ENCODE assay signal across 8 cellular contexts in genomic region chr20:50153153-50153499, GRCh38. TPM values are rescaled to one million over a fixed set of nuclear protein-coding genes. Genes with fewer than 3 reads are reported as not detected.
A peak's percentile ranks its signal among the peaks of the same experiment; 100 is the strongest.
DNase-seq lines count a peak whose midpoint lies in the region; ATAC-seq and TF ChIP-seq lines count a peak whose summit lies in the region.

No MANE protein-coding gene starts in this region.

- intact Hi-C loops in MCF 10A (cut with micrococcal nuclease) (loop anchor here (1.0 kb wide), 1 partner anchor 13 kb away; no protein-coding TSS in a partner anchor), mucosa of descending colon (cut with DNase I, micrococcal nuclease) (no loop called here)

- POLR2A ChIA-PET in MCF 10A (lab: Yijun Ruan, JAX) = interaction anchor here (0.5 to 19.2 kb wide), 35 partner anchors 9 to 1533 kb away, joined by 3 to 386 read pairs (median 5); partner anchors contain the start of genes PTPN1 and UBE2V1

- H3K9me3 ChIP-seq in HUES48 (ENCODE audit: control insufficient read depth, insufficient read depth, low read length) (no peaks in the 10 kb centered on the region), mucosa of descending colon (no peaks in the 10 kb centered on the region)

- ATAC-seq in mucosa of descending colon = peak; percentile 4

- peak overlapping the region; percentile 94 for H3K27ac Mint-ChIP-seq in MCF 10A (ENCODE audit: low read depth, unreplicated experiment)

- no peaks in the 10 kb centered on the region for H3K27me3 Mint-ChIP-seq in MCF 10A (ENCODE audit: insufficient read depth, unreplicated experiment)

- TF ChIP-seq CTCF in MCF 10A (IDR thresholded peaks at IDR 0.05; ENCODE audit: unreplicated experiment) (no peak), mucosa of descending colon (IDR thresholded peaks at IDR 0.05) (no peak)

- TSS peak; percentile 34 for BruUV-seq in MCF 10A (replicated peaks; lab: Mats Ljungman, UMichigan)

- CTCF ChIA-PET in MCF 10A (lab: Yijun Ruan, JAX) = interaction anchor here (0.5 to 8.5 kb wide), 29 partner anchors 8 to 1299 kb away, joined by 3 to 408 read pairs (median 5); partner anchors contain the start of gene UBE2V1

- H3K9ac ChIP-seq in HUES48 (ENCODE audit: low read depth, low read length) = peak overlapping the region; percentile 78

- H3K27ac ChIP-seq in HUES48 (ENCODE audit: low read depth, low read length) = peak overlapping the region; percentile 79

- 0 out of 2 replicates have a peak, but pooled peaks cover 3% of the 10 kb centered on the region for H3K27me3 ChIP-seq in HUES48 (ENCODE audit: control insufficient read depth, insufficient read depth, low read length)

- peak overlapping the region; percentile 87 for H3K4me3 Mint-ChIP-seq in MCF 10A (ENCODE audit: unreplicated experiment)

- peaks cover 49% of the 10 kb centered on the region for H3K4me1 Mint-ChIP-seq in MCF 10A (ENCODE audit: insufficient read depth, unreplicated experiment)

- peaks cover 13% of the 10 kb centered on the region for H3K36me3 Mint-ChIP-seq in MCF 10A (ENCODE audit: insufficient read depth, unreplicated experiment)

- peaks cover 24% of the 10 kb centered on the region for H3K4me1 ChIP-seq in HUES48 (ENCODE audit: control insufficient read depth, insufficient read depth, low read length)
- peaks cover 30% of the 10 kb centered on the region for H3K4me1 ChIP-seq in mucosa of descending colon (ENCODE audit: low read depth)

- H3K36me3 ChIP-seq in HUES48 (ENCODE audit: control insufficient read depth, insufficient read depth, low read length) (peaks cover 20% of the 10 kb centered on the region), mucosa of descending colon (ENCODE audit: low read depth) (no peaks in the 10 kb centered on the region)

- H3K4me3 ChIP-seq in GM08714 (ENCODE audit: low read length) = peak overlapping the region; percentile 70
- H3K4me3 ChIP-seq in HUES48 (ENCODE audit: low read depth, low read length) = peak overlapping the region; percentile 72
- peak overlapping the region; percentile 85 for H3K4me3 ChIP-seq in mucosa of descending colon

- H3K9me3 Mint-ChIP-seq in MCF 10A (ENCODE audit: unreplicated experiment) = no peaks in the 10 kb centered on the region

- DNase-seq in MCF 10A (ENCODE audit: unreplicated experiment) (peak; percentile 24), mucosa of descending colon (no peak), inferior parietal cortex (ENCODE audit: extremely low spot score) (no peak), NCI-H2171 (lab: John Stamatoyannopoulos, UW) (no peak), glomerular visceral epithelial cell (ENCODE audit: extremely low spot score) (no peak)
- no peak for DNase-seq in central memory CD4-positive, alpha-beta T cell

RNA-seq across cellular contexts. Expression of gene PEDS1, which starts 0.4 kb away (rescaled TPM):
- total RNA-seq in MCF 10A (2022) = 26.0 and 30.5 TPM in 2 replicates
- total RNA-seq in mucosa of descending colon = 10 to 100 TPM; 21.2 to 34.3 (median 23.3) TPM

RNA-seq across cellular contexts. Expression of gene CEBPB, which starts 37.5 kb away (rescaled TPM):
- 221 and 226 TPM in 2 replicates for total RNA-seq in MCF 10A (2022)
- 10 to 100 TPM; 20.2 to 86.7 (median 41.3) TPM for total RNA-seq in mucosa of descending colon

RNA-seq across cellular contexts. Expression of gene UBE2V1, which starts 40.2 kb away (rescaled TPM):
- total RNA-seq in MCF 10A (2022) (99.5 and 110 TPM in 2 replicates), mucosa of descending colon (10 to 100 TPM; 90.1 to 94.4 (median 94.1) TPM)
